In the genomic region with DNA sequence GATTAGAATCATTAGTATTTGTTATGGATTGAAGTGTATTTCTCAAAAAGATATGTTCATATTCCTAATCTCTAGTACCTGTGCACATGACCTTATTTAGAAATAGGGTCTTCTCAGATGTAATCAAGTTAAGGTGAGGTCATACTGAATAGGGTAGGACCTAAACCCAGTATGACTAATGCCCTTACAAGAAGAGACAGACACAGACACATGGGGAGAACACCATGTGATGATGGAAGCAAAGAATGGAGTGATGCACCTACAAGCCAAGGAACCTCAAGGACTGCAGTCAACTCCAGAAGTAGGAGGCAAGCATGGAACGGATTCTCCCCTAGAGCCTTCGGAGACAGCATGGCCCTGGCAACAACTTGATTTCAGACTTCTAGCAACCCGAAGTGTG, we compare ENCODE assay signal across 1 cellular context.
TF ChIP-seq lines count a peak whose summit lies in the region.

No MANE protein-coding gene starts in this region.

TF ChIP-seq in HepG2, 621 proteins besides CTCF, POLR2A, EP300 and RAD21:
- no peak for TF ChIP-seq ZNF703 (CRISPR knock-in tag; IDR thresholded peaks at IDR 0.05; ENCODE audit: borderline replicate concordance)
- TF ChIP-seq ATF7 (IDR thresholded peaks at IDR 0.05) = 0 out of 2 replicates have a peak, but pooled peaks have one; percentile 6
- TF ChIP-seq ATF7 (CRISPR knock-in tag; IDR thresholded peaks at IDR 0.05) = no peak
